In the genomic region with DNA sequence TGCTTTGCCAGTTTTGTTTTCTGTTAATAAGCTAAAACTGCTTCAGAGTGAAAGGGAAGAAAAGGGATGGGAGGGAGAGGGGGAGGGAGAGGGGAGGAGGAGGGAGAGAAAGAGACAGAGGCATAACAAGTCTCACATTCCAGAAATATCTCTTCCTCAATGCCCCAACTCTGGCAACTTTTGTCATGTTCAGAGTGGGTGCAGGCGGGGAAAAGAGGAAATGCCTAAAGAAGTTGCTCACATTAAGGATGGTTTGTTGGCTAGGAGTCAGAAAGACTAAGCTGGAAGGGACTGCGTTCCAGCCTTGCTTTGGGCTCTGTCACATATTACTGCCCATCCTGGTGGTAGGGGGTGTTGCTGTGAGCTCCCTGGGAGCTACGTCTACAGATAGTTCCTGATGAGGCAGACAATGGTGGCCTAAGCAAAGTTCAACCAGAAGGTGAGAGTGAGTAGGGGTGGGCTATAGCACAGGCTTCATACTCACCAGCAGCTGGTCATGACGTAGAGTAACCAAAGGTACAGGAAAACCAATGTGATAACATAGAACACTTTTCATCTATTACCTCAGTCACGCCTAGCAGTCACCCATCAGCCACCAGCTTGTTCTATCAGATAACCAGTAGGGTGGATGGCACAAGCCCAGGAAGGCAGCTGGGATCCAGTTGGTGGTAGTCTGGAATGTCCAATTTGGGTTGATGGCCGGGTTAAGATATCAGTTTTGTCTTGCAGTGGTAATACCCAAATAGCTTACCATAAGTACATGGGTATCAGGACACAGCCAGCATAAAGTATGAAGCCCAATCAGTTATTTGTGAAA, we compare ENCODE assay signal across 9 cellular contexts.
DNase-seq lines count a peak whose midpoint lies in the region; ATAC-seq, FAIRE-seq and TF ChIP-seq lines count a peak whose summit lies in the region.
"Had no signal": no experiment of that assay in that cellular context is flagged by ENCODE, and none has a peak within 500 bp of the region (broad histone marks: within the 10 kb centered on the region; RNA-seq: fewer than 3 reads in every experiment).

No MANE protein-coding gene starts in this region.

- peak; percentile 42 for FAIRE-seq in HTR-8/SVneo (lab: Jason Lieb, UNC)

- H3K27ac ChIP-seq in brain microvascular endothelial cell = peak overlapping the region; percentile 55
- H3K27ac ChIP-seq: ovary had no signal

- DNase-seq in AG20443 (ENCODE audit: low spot score) (peak; percentile 67), HTR-8/SVneo (ENCODE audit: insufficient read length, low spot score) (no peak), brain microvascular endothelial cell (peak; percentile 59), kidney tubule cell (ENCODE audit: low spot score) (peak; percentile 77), NCI-H2081 treated with DMSO at 0.1 percent for 48 hours (lab: John Stamatoyannopoulos, UW) (no peak), pons (ENCODE audit: low spot score) (no peak), D341Med (ENCODE audit: low spot score) (no peak)

- TF ChIP-seq CTCF in brain microvascular endothelial cell (IDR thresholded peaks at IDR 0.05; ENCODE audit: low read depth, low read length, missing control alignments) = no peak

- H3K36me3 ChIP-seq in brain microvascular endothelial cell (replicated peaks) = no peaks in the 10 kb centered on the region
- H3K36me3 ChIP-seq: ovary had no signal

- H3K4me3 ChIP-seq in brain microvascular endothelial cell (ENCODE audit: low read depth, low read length) = peak overlapping the region; percentile 40

- in situ Hi-C loops in brain microvascular endothelial cell (cut with HindIII; ENCODE audit: low pct_ligation_motif_present, low sequenced_read_pairs) = no loop called here

- no peaks in the 10 kb centered on the region for H3K27me3 ChIP-seq in brain microvascular endothelial cell (replicated peaks)
- H3K27me3 ChIP-seq: ovary had no signal

- no peak for ATAC-seq in GM18858 (IDR thresholded peaks at IDR 0.05; ENCODE audit: unreplicated experiment)

Comparison
In these comparisons a context has a peak if more than half of its experiments do, and no peak if none do; other contexts are left out.
1. DNase-seq: peak in AG20443 (single experiment), brain microvascular endothelial cell (single experiment) and kidney tubule cell (single experiment); none in HTR-8/SVneo (single experiment), NCI-H2081 treated with DMSO at 0.1 percent for 48 hours (single experiment), pons (single experiment) and D341Med (single experiment).